11 cellular contexts compared by ENCODE assay signal in the genomic region with DNA sequence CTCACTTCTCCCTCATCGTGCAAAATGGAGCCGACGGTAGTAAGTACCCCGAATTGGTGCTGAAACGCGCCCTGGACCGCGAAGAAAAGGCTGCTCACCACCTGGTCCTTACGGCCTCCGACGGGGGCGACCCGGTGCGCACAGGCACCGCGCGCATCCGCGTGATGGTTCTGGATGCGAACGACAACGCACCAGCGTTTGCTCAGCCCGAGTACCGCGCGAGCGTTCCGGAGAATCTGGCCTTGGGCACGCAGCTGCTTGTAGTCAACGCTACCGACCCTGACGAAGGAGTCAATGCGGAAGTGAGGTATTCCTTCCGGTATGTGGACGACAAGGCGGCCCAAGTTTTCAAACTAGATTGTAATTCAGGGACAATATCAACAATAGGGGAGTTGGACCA. TPM values are rescaled to one million over a fixed set of nuclear protein-coding genes. Genes with fewer than 3 reads are reported as not detected.
DNase-seq lines count a peak whose midpoint lies in the region; ATAC-seq and TF ChIP-seq lines count a peak whose summit lies in the region.
"Had no signal": no experiment of that assay in that cellular context is flagged by ENCODE, and none has a peak within 500 bp of the region (broad histone marks: within the 10 kb centered on the region; RNA-seq: fewer than 3 reads in every experiment).

No MANE protein-coding gene starts in this region.

- TF ChIP-seq CTCF in fibroblast of lung (conservative IDR thresholded peaks at IDR 0.05 in 1 of 2, IDR thresholded peaks at IDR 0.05 in 1 of 2; ENCODE audit: low read depth in 1 of 2, low read length in 2 of 2): no peak
- TF ChIP-seq CTCF in type B pancreatic cell (conservative IDR thresholded peaks at IDR 0.05): no peak

- no peak for DNase-seq in T-helper 2 cell treated with Interferon-gamma antibody and Interleukin-4, amounts not matched to agents 5 μg/mL and 100 μg/mL, for 36 hours (ENCODE audit: low spot score)
- DNase-seq in T-helper 2 cell: no peak
- peak; percentile 24 to 46 for DNase-seq in fibroblast of lung (ENCODE audit: low read depth in 2 of 2)
- DNase-seq in stimulated activated effector memory CD8-positive, alpha-beta T cell treated with anti-CD3 and anti-CD28 coated beads, Interleukin-12 subunit alpha, Interleukin-12 subunit beta, amount 100 ng/mL, for 72 hours (ENCODE audit: low spot score in 2 of 2): no peak
- no peak for DNase-seq in globus pallidus (ENCODE audit: low spot score)
- DNase-seq in left lobe of liver (ENCODE audit: low spot score): no peak
- no peak for DNase-seq in type B pancreatic cell (ENCODE audit: extremely low spot score, unreplicated experiment)
- DNase-seq: 8988T, Peyer's patch had no signal

- H3K9me3 ChIP-seq in fibroblast of lung (ENCODE audit: control insufficient read depth, insufficient read depth, low read depth, low read length): peaks cover 8% of the 10 kb centered on the region

- peaks cover 2% of the 10 kb centered on the region for H3K4me1 Mint-ChIP-seq in T-helper 2 cell treated with Interferon-gamma antibody and Interleukin-4, amounts not matched to agents 5 μg/mL and 100 μg/mL, for 36 hours (ENCODE audit: low read depth)
- H3K4me1 Mint-ChIP-seq in stimulated activated effector memory CD8-positive, alpha-beta T cell treated with anti-CD3 and anti-CD28 coated beads, Interleukin-12 subunit alpha, Interleukin-12 subunit beta, amount 100 ng/mL, for 72 hours: peaks cover 10% of the 10 kb centered on the region
- no peaks in the 10 kb centered on the region for H3K4me1 Mint-ChIP-seq in type B pancreatic cell (ENCODE audit: unreplicated experiment)

- no peaks in the 10 kb centered on the region for H4K20me1 ChIP-seq in fibroblast of lung (ENCODE audit: control insufficient read depth, extremely low read depth, insufficient read depth, low read length)

- no peak overlapping the region for H3K9ac ChIP-seq in fibroblast of lung (ENCODE audit: insufficient read depth, low read length)

- H2AFZ ChIP-seq in fibroblast of lung (ENCODE audit: low read length): peak overlapping the region; percentile 6

- peak overlapping the region; percentile 78 for H3K4me3 Mint-ChIP-seq in T-helper 2 cell treated with Interferon-gamma antibody and Interleukin-4, amounts not matched to agents 5 μg/mL and 100 μg/mL, for 36 hours
- H3K4me3 Mint-ChIP-seq in stimulated activated effector memory CD8-positive, alpha-beta T cell treated with anti-CD3 and anti-CD28 coated beads, Interleukin-12 subunit alpha, Interleukin-12 subunit beta, amount 100 ng/mL, for 72 hours: peak overlapping the region; percentile 31
- no peak overlapping the region for H3K4me3 Mint-ChIP-seq in type B pancreatic cell

- no peak overlapping the region for H3K27ac Mint-ChIP-seq in T-helper 2 cell treated with Interferon-gamma antibody and Interleukin-4, amounts not matched to agents 5 μg/mL and 100 μg/mL, for 36 hours
- no peak overlapping the region for H3K27ac Mint-ChIP-seq in stimulated activated effector memory CD8-positive, alpha-beta T cell treated with anti-CD3 and anti-CD28 coated beads, Interleukin-12 subunit alpha, Interleukin-12 subunit beta, amount 100 ng/mL, for 72 hours
- no peak overlapping the region for H3K27ac Mint-ChIP-seq in type B pancreatic cell

- peaks cover 28% of the 10 kb centered on the region for H3K27me3 Mint-ChIP-seq in T-helper 2 cell treated with Interferon-gamma antibody and Interleukin-4, amounts not matched to agents 5 μg/mL and 100 μg/mL, for 36 hours (ENCODE audit: low read depth)
- H3K27me3 Mint-ChIP-seq in type B pancreatic cell: no peaks in the 10 kb centered on the region

- peaks cover 2% of the 10 kb centered on the region for H3K79me2 ChIP-seq in fibroblast of lung (ENCODE audit: control insufficient read depth, insufficient read depth, low read length)

- peaks cover 2% of the 10 kb centered on the region for H3K36me3 ChIP-seq in fibroblast of lung (ENCODE audit: control insufficient read depth, insufficient read depth, low read length)
- H3K36me3 ChIP-seq: Peyer's patch had no signal

- H3K27ac ChIP-seq in fibroblast of lung (ENCODE audit: insufficient read depth, low read length): peak overlapping the region; percentile 59
- H3K27ac ChIP-seq: Peyer's patch had no signal

- peaks cover 41% of the 10 kb centered on the region for H3K9me3 Mint-ChIP-seq in T-helper 2 cell treated with Interferon-gamma antibody and Interleukin-4, amounts not matched to agents 5 μg/mL and 100 μg/mL, for 36 hours
- H3K9me3 Mint-ChIP-seq in stimulated activated effector memory CD8-positive, alpha-beta T cell treated with anti-CD3 and anti-CD28 coated beads, Interleukin-12 subunit alpha, Interleukin-12 subunit beta, amount 100 ng/mL, for 72 hours: peaks cover 13% of the 10 kb centered on the region
- peaks cover 19% of the 10 kb centered on the region for H3K9me3 Mint-ChIP-seq in type B pancreatic cell

- peak overlapping the region in 3 of 4 experiments; percentile 32 to 58 (median 56) for H3K4me3 ChIP-seq in fibroblast of lung (replicated peaks in 1 of 4; ENCODE audit: control extremely low read depth in 1 of 4, insufficient read depth in 1 of 4, low read depth in 3 of 4, low read length in 4 of 4)
- H3K4me3 ChIP-seq: K562 had no signal

- peak; percentile 53 for ATAC-seq in HG03135 (IDR thresholded peaks at IDR 0.05; ENCODE audit: unreplicated experiment)
- ATAC-seq in stimulated activated effector memory CD8-positive, alpha-beta T cell treated with anti-CD3 and anti-CD28 coated beads, Interleukin-12 subunit alpha, Interleukin-12 subunit beta, amount 100 ng/mL, for 72 hours: no peak
- ATAC-seq in left lobe of liver: no peak
- ATAC-seq: K562 had no signal

- H3K27me3 ChIP-seq in fibroblast of lung (ENCODE audit: control insufficient read depth, insufficient read depth, low read length): no peaks in the 10 kb centered on the region
- H3K27me3 ChIP-seq: Peyer's patch had no signal

- H3K4me1 ChIP-seq in fibroblast of lung (ENCODE audit: control insufficient read depth, extremely low read depth, insufficient read depth, low read length): no peaks in the 10 kb centered on the region
- H3K4me1 ChIP-seq: Peyer's patch had no signal

- H3K36me3 Mint-ChIP-seq in T-helper 2 cell treated with Interferon-gamma antibody and Interleukin-4, amounts not matched to agents 5 μg/mL and 100 μg/mL, for 36 hours (ENCODE audit: low read depth): peaks cover 6% of the 10 kb centered on the region
- H3K36me3 Mint-ChIP-seq in stimulated activated effector memory CD8-positive, alpha-beta T cell treated with anti-CD3 and anti-CD28 coated beads, Interleukin-12 subunit alpha, Interleukin-12 subunit beta, amount 100 ng/mL, for 72 hours: peaks cover 11% of the 10 kb centered on the region
- H3K36me3 Mint-ChIP-seq in type B pancreatic cell: peaks cover 40% of the 10 kb centered on the region

- H3K4me2 ChIP-seq in fibroblast of lung (ENCODE audit: extremely low read depth, insufficient read depth, low read length): peak overlapping the region; percentile 30

RNA-seq across cellular contexts. Expression of gene PCDHGA12, which starts 1.0 kb away (rescaled TPM):
- total RNA-seq in fibroblast of lung (9.2 and 13.7 TPM in 2 replicates), left lobe of liver (1.0 TPM), type B pancreatic cell (ENCODE audit: low replicate concordance) (1.2 and 1.7 TPM in 2 replicates)
- polyA plus RNA-seq in fibroblast of lung: 11.9 and 14.1 TPM in 2 replicates
- 18.6 and 21.1 TPM in 2 replicates for polyA plus RNA-seq in fibroblast of lung (2012)
- polyA minus RNA-seq in fibroblast of lung (ENCODE audit: low replicate concordance): 16.6 and 20.2 TPM in 2 replicates
- total RNA-seq: K562 had no signal

RNA-seq across cellular contexts. Expression of gene PCDHGA11, which starts 10.4 kb away (rescaled TPM):
- total RNA-seq in fibroblast of lung: 5.9 and 8.6 TPM in 2 replicates
- polyA plus RNA-seq in fibroblast of lung: 4.7 and 10.8 TPM in 2 replicates
- 5.3 and 9.2 TPM in 2 replicates for polyA plus RNA-seq in fibroblast of lung (2012)
- polyA minus RNA-seq in fibroblast of lung (ENCODE audit: low replicate concordance): 11.5 and 21.3 TPM in 2 replicates
- 0.68 TPM for total RNA-seq in left lobe of liver
- total RNA-seq in type B pancreatic cell (ENCODE audit: low replicate concordance): 2.6 TPM in 2 replicates

RNA-seq across cellular contexts. Expression of gene PCDHGB7, which starts 13.8 kb away (rescaled TPM):
- total RNA-seq in fibroblast of lung: 13.0 and 13.6 TPM in 2 replicates
- polyA plus RNA-seq in fibroblast of lung: 11.3 and 15.3 TPM in 2 replicates
- 12.0 and 19.2 TPM in 2 replicates for polyA plus RNA-seq in fibroblast of lung (2012)
- 25.3 and 30.8 TPM in 2 replicates for polyA minus RNA-seq in fibroblast of lung (ENCODE audit: low replicate concordance)
- total RNA-seq in left lobe of liver: 2.0 TPM
- 4.4 and 8.5 TPM in 2 replicates for total RNA-seq in type B pancreatic cell (ENCODE audit: low replicate concordance)
- polyA plus RNA-seq: K562 had no signal

RNA-seq across cellular contexts. Expression of gene PCDHGA10, which starts 18.5 kb away (rescaled TPM):
- 7.4 and 10.2 TPM in 2 replicates for total RNA-seq in fibroblast of lung
- polyA plus RNA-seq in fibroblast of lung: 3.8 and 4.2 TPM in 2 replicates
- 5.4 and 5.6 TPM in 2 replicates for polyA plus RNA-seq in fibroblast of lung (2012)
- 10.8 and 15.4 TPM in 2 replicates for polyA minus RNA-seq in fibroblast of lung (ENCODE audit: low replicate concordance)
- total RNA-seq in left lobe of liver: 2.2 TPM
- 9.8 and 18.5 TPM in 2 replicates for total RNA-seq in type B pancreatic cell (ENCODE audit: low replicate concordance)

RNA-seq across cellular contexts. Expression of gene PCDHGB6, which starts 23.5 kb away (rescaled TPM):
- total RNA-seq in fibroblast of lung (3.9 and 4.3 TPM in 2 replicates), left lobe of liver (2.3 TPM), type B pancreatic cell (ENCODE audit: low replicate concordance) (4.9 and 39.4 TPM in 2 replicates)
- polyA plus RNA-seq in fibroblast of lung: 2.6 and 2.8 TPM in 2 replicates
- polyA plus RNA-seq in fibroblast of lung (2012): 2.8 and 3.2 TPM in 2 replicates
- polyA minus RNA-seq in fibroblast of lung (ENCODE audit: low replicate concordance): 3.2 and 3.5 TPM in 2 replicates

Comparison
In these comparisons a context has a peak if more than half of its experiments do, and no peak if none do; other contexts are left out.
1. DNase-seq: peak in fibroblast of lung (2 of 2); none in T-helper 2 cell treated with Interferon-gamma antibody and Interleukin-4, amounts not matched to agents 5 μg/mL and 100 μg/mL, for 36 hours (single experiment), T-helper 2 cell (0 of 5), stimulated activated effector memory CD8-positive, alpha-beta T cell treated with anti-CD3 and anti-CD28 coated beads, Interleukin-12 subunit alpha, Interleukin-12 subunit beta, amount 100 ng/mL, for 72 hours (0 of 2), globus pallidus (single experiment), left lobe of liver (single experiment) and type B pancreatic cell (single experiment).